Comparison of ENCODE assay signal across 1 cellular context in genomic region chr9:129177791-129178578, GRCh38.
TF ChIP-seq lines count a peak whose summit lies in the region.

IER5L (minus strand) TSS chr9:129178261; CDS start chr9:129178052, 209 bp downstream.

TF ChIP-seq in HEK293, 187 proteins besides CTCF, POLR2A, EP300 and RAD21 (continued from another document and continues in another):
- TF ChIP-seq ZNF501 (tag by site-specific recombination; IDR thresholded peaks at IDR 0.05) = peak; percentile 93
- TF ChIP-seq ZBTB6 (tag by site-specific recombination; IDR thresholded peaks at IDR 0.05) = peak; percentile 64; the same call in 1 of the 2 replicates
- TF ChIP-seq, protein P1, sequence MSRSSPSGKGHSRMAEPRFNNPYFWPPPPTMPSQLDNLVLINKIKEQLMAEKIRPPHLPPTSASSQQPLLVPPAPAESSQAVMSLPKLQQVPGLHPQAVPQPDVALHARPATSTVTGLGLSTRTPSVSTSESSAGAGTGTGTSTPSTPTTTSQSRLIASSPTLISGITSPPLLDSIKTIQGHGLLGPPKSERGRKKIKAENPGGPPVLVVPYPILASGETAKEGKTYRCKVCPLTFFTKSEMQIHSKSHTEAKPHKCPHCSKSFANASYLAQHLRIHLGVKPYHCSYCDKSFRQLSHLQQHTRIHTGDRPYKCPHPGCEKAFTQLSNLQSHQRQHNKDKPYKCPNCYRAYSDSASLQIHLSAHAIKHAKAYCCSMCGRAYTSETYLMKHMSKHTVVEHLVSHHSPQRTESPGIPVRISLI (tag by site-specific recombination; IDR thresholded peaks at IDR 0.05) = no peak
- peak; percentile 96 for TF ChIP-seq ZNF600 (tag by site-specific recombination; IDR thresholded peaks at IDR 0.05)
- peak; percentile 62; the same call in 1 of the 2 replicates for TF ChIP-seq KLF16 (tag by site-specific recombination; IDR thresholded peaks at IDR 0.05)
- TF ChIP-seq ZNF433 (tag by site-specific recombination; IDR thresholded peaks at IDR 0.05; ENCODE audit: low read depth) = no peak
- TF ChIP-seq ZEB2 (tag by site-specific recombination; IDR thresholded peaks at IDR 0.05) = peak; percentile 91
- TF ChIP-seq, protein P2, sequence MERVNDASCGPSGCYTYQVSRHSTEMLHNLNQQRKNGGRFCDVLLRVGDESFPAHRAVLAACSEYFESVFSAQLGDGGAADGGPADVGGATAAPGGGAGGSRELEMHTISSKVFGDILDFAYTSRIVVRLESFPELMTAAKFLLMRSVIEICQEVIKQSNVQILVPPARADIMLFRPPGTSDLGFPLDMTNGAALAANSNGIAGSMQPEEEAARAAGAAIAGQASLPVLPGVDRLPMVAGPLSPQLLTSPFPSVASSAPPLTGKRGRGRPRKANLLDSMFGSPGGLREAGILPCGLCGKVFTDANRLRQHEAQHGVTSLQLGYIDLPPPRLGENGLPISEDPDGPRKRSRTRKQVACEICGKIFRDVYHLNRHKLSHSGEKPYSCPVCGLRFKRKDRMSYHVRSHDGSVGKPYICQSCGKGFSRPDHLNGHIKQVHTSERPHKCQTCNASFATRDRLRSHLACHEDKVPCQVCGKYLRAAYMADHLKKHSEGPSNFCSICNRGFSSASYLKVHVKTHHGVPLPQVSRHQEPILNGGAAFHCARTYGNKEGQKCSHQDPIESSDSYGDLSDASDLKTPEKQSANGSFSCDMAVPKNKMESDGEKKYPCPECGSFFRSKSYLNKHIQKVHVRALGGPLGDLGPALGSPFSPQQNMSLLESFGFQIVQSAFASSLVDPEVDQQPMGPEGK (tag by site-specific recombination; IDR thresholded peaks at IDR 0.05) = peak; percentile 82
- TF ChIP-seq YY1 (tag by site-specific recombination; IDR thresholded peaks at IDR 0.05) = peak; percentile 70
- peak; percentile 75 for TF ChIP-seq SP3 (tag by site-specific recombination; IDR thresholded peaks at IDR 0.05)
- TF ChIP-seq SP2 (tag by site-specific recombination; IDR thresholded peaks at IDR 0.05) = peak; percentile 92
- TF ChIP-seq ZNF645 (tag by site-specific recombination; IDR thresholded peaks at IDR 0.05) = peak; percentile 80; the same call in 1 of the 2 replicates
- TF ChIP-seq ZNF292 (tag by site-specific recombination; IDR thresholded peaks at IDR 0.05; ENCODE audit: borderline replicate concordance, low read depth) = no peak
- peak; percentile 41; the same call in 1 of the 2 replicates for TF ChIP-seq KLF9 (tag by site-specific recombination; IDR thresholded peaks at IDR 0.05; ENCODE audit: low read depth)
- peak; percentile 77; the same call in 1 of the 2 replicates for TF ChIP-seq ZNF169 (tag by site-specific recombination; IDR thresholded peaks at IDR 0.05)
- 0 out of 2 replicates have a peak, but pooled peaks have one; percentile 27 for TF ChIP-seq ZNF747 (tag by site-specific recombination; IDR thresholded peaks at IDR 0.05)
- TF ChIP-seq ZFP69B (tag by site-specific recombination; IDR thresholded peaks at IDR 0.05) = no peak
- TF ChIP-seq ZNF580 (tag by site-specific recombination; IDR thresholded peaks at IDR 0.05) = 0 out of 2 replicates have a peak, but pooled peaks have one; percentile 35
- TF ChIP-seq, protein P3, sequence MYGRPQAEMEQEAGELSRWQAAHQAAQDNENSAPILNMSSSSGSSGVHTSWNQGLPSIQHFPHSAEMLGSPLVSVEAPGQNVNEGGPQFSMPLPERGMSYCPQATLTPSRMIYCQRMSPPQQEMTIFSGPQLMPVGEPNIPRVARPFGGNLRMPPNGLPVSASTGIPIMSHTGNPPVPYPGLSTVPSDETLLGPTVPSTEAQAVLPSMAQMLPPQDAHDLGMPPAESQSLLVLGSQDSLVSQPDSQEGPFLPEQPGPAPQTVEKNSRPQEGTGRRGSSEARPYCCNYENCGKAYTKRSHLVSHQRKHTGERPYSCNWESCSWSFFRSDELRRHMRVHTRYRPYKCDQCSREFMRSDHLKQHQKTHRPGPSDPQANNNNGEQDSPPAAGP (tag by site-specific recombination; IDR thresholded peaks at IDR 0.05) = peak; percentile 75; the same call in 1 of the 2 replicates
- peak; percentile 59; the same call in 1 of the 2 replicates for TF ChIP-seq ZNF76 (tag by site-specific recombination; IDR thresholded peaks at IDR 0.05; ENCODE audit: borderline replicate concordance, low read depth)
- TF ChIP-seq ZNF518A (tag by site-specific recombination; conservative IDR thresholded peaks at IDR 0.05; ENCODE audit: low read depth) = no peak
- peak; percentile 72 for TF ChIP-seq ZBTB17 (tag by site-specific recombination; IDR thresholded peaks at IDR 0.05)
- no peak for TF ChIP-seq SCRT1 (tag by site-specific recombination; IDR thresholded peaks at IDR 0.05; ENCODE audit: borderline replicate concordance)
- no peak; the same call in 1 of the 2 replicates for TF ChIP-seq KLF8 (tag by site-specific recombination; IDR thresholded peaks at IDR 0.05)
- TF ChIP-seq REST (tag by site-specific recombination; IDR thresholded peaks at IDR 0.05) = peak; percentile 36; the same call in 1 of the 2 replicates
- TF ChIP-seq ZNF335 (tag by site-specific recombination; conservative IDR thresholded peaks at IDR 0.05) = peak; percentile 70
- no peak; the same call in 1 of the 2 replicates for TF ChIP-seq ZSCAN30 (tag by site-specific recombination; IDR thresholded peaks at IDR 0.05)
- peak; percentile 94 for TF ChIP-seq PBX3 (CRISPR knock-in tag; IDR thresholded peaks at IDR 0.05)
- no peak for TF ChIP-seq ZNF184 (tag by site-specific recombination; IDR thresholded peaks at IDR 0.05)
- peak; percentile 37; the same call in 1 of the 2 replicates for TF ChIP-seq GLIS1 (tag by site-specific recombination; IDR thresholded peaks at IDR 0.05)
- TF ChIP-seq ZNF629 (tag by site-specific recombination; IDR thresholded peaks at IDR 0.05) = peak; percentile 64
- no peak for TF ChIP-seq ZNF175 (tag by site-specific recombination; IDR thresholded peaks at IDR 0.05)
- TF ChIP-seq WT1 (tag by site-specific recombination; IDR thresholded peaks at IDR 0.05) = peak; percentile 45
- TF ChIP-seq HOXC10 (CRISPR knock-in tag; IDR thresholded peaks at IDR 0.05) = no peak
- TF ChIP-seq, protein P4, sequence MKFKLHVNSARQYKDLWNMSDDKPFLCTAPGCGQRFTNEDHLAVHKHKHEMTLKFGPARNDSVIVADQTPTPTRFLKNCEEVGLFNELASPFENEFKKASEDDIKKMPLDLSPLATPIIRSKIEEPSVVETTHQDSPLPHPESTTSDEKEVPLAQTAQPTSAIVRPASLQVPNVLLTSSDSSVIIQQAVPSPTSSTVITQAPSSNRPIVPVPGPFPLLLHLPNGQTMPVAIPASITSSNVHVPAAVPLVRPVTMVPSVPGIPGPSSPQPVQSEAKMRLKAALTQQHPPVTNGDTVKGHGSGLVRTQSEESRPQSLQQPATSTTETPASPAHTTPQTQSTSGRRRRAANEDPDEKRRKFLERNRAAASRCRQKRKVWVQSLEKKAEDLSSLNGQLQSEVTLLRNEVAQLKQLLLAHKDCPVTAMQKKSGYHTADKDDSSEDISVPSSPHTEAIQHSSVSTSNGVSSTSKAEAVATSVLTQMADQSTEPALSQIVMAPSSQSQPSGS (tag by site-specific recombination; IDR thresholded peaks at IDR 0.05; ENCODE audit: low read depth) = no peak
- TF ChIP-seq ZNF2 (tag by site-specific recombination; IDR thresholded peaks at IDR 0.05) = peak; percentile 86; the same call in 1 of the 2 replicates
- TF ChIP-seq ZNF24 (tag by site-specific recombination; IDR thresholded peaks at IDR 0.05) = peak; percentile 63; the same call in 1 of the 2 replicates
- TF ChIP-seq ZNF350 (tag by site-specific recombination; IDR thresholded peaks at IDR 0.05) = no peak
- TF ChIP-seq ZNF324 (tag by site-specific recombination; IDR thresholded peaks at IDR 0.05) = peak; percentile 69; the same call in 1 of the 2 replicates
- TF ChIP-seq ZNF692 (tag by site-specific recombination; IDR thresholded peaks at IDR 0.05) = peak; percentile 75
